In the genomic region with DNA sequence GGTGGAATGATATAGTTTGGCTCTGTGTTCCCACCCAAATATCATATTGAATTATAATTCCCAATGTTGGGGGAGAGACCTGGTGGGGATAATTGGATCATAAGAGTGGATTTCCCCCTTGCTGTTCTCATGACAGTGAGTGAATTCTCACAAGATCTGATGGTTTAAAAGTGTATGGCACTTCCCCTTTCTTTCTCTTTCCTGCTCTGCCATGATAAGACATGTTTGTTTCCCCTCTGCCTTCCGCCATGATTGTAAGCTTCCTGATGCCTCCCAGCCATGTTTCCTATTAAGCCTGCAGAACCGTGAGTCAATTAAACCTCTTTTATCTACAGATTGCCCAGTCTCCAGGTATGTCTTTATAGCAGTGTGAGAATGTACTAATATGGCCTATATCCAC, we compare ENCODE assay signal across 27 cellular contexts.
"Had no signal": no experiment of that assay in that cellular context is flagged by ENCODE, and none has a peak within 500 bp of the region (broad histone marks: within the 10 kb centered on the region; RNA-seq: fewer than 3 reads in every experiment).

No MANE protein-coding gene starts in this region.

- H3K4me1 ChIP-seq: gastrocnemius medialis, psoas muscle, sigmoid colon, stomach, testis, tibial artery had no signal

- FAIRE-seq: kidney, urothelium cell line had no signal

- H3K36me3 Mint-ChIP-seq: natural killer cell; stimulated activated effector memory CD8-positive, alpha-beta T cell treated with anti-CD3 and anti-CD28 coated beads, Interleukin-12 subunit alpha, Interleukin-12 subunit beta, amount 100 ng/mL, for 72 hours; type B pancreatic cell had no signal

- H3K27me3 Mint-ChIP-seq: dendritic cell treated with granulocyte-macrophage colony-stimulating factor and Interleukin-4, amounts not matched to agents 40 ng/mL and 50 ng/mL, for 4 days; type B pancreatic cell had no signal

- H3K4me3 ChIP-seq: gastrocnemius medialis, hepatocyte, lung, ovary, psoas muscle, sigmoid colon, stomach, testis, tibial artery had no signal

- H3K4me2 ChIP-seq: hepatocyte had no signal

- H3K9me3 ChIP-seq: gastrocnemius medialis, testis had no signal

- H3K36me3 ChIP-seq: gastrocnemius medialis, ovary, sigmoid colon, stomach, tibial artery had no signal

- H3K4me3 Mint-ChIP-seq: dendritic cell treated with granulocyte-macrophage colony-stimulating factor and Interleukin-4, amounts not matched to agents 40 ng/mL and 50 ng/mL, for 4 days; endodermal cell; memory B cell; natural killer cell; stimulated activated effector memory CD8-positive, alpha-beta T cell treated with anti-CD3 and anti-CD28 coated beads, Interleukin-12 subunit alpha, Interleukin-12 subunit beta, amount 100 ng/mL, for 72 hours; type B pancreatic cell had no signal

- H3K27ac Mint-ChIP-seq: dendritic cell treated with granulocyte-macrophage colony-stimulating factor and Interleukin-4, amounts not matched to agents 40 ng/mL and 50 ng/mL, for 4 days; endodermal cell; memory B cell; natural killer cell; stimulated activated effector memory CD8-positive, alpha-beta T cell treated with anti-CD3 and anti-CD28 coated beads, Interleukin-12 subunit alpha, Interleukin-12 subunit beta, amount 100 ng/mL, for 72 hours; type B pancreatic cell had no signal

- H3K27ac ChIP-seq: epithelial cell of prostate, gastrocnemius medialis, hepatocyte, ovary, psoas muscle, sigmoid colon, stomach, testis, tibial artery had no signal

- H3K9me3 Mint-ChIP-seq: type B pancreatic cell had no signal

- H3K4me1 Mint-ChIP-seq: endodermal cell; memory B cell; natural killer cell; stimulated activated effector memory CD8-positive, alpha-beta T cell treated with anti-CD3 and anti-CD28 coated beads, Interleukin-12 subunit alpha, Interleukin-12 subunit beta, amount 100 ng/mL, for 72 hours had no signal

- H3K27me3 ChIP-seq: gastrocnemius medialis, hepatocyte, ovary, sigmoid colon, stomach, testis, tibial artery had no signal

- DNase-seq: effector CD8-positive, alpha-beta T cell; endodermal cell; foreskin fibroblast; gastrocnemius medialis; head of caudate nucleus; kidney; natural killer cell; occipital lobe; ovary; posterior cingulate gyrus; psoas muscle; right cardiac atrium; sigmoid colon; stimulated activated CD4-positive, alpha-beta T cell treated with anti-CD3 and anti-CD28 coated beads, Interleukin-2, amount 100 ng/mL, for 24 hours; stimulated activated CD4-positive, alpha-beta T cell treated with anti-CD3 and anti-CD28 coated beads, Interleukin-4, amount 100 ng/mL, for 24 hours; stimulated activated naive CD4-positive, alpha-beta T cell treated with Interleukin-2 at 50 U/mL for 16 hours; stomach; testis; tibial artery had no signal
